In genomic region chr17:26765860-26766709, GRCh38 we compare ENCODE assay signal across 2 cellular contexts.
TF ChIP-seq lines count a peak whose summit lies in the region.

No MANE protein-coding gene starts in this region.

TF ChIP-seq in SK-N-SH, 30 proteins besides CTCF, POLR2A, EP300 and RAD21 (continued from another document):
- no peak for TF ChIP-seq IRF3 (IDR thresholded peaks at IDR 0.05; ENCODE audit: low read depth, low read length)
TF ChIP-seq in SK-N-SH: peak in this region for 0.

TF ChIP-seq in SK-N-SH treated with all-trans-retinoic acid at 6 μM for 48 hours, 23 proteins besides CTCF, POLR2A, EP300 and RAD21 (continued from another document):
- TF ChIP-seq CSRNP3 (CRISPR knock-in tag; IDR thresholded peaks at IDR 0.05) (no peak), CSDC2 (CRISPR knock-in tag; IDR thresholded peaks at IDR 0.05) (no peak), RARB (CRISPR knock-in tag; IDR thresholded peaks at IDR 0.05) (no peak), PPARA (CRISPR knock-in tag; IDR thresholded peaks at IDR 0.05; ENCODE audit: borderline replicate concordance) (no peak), BACH2 (CRISPR knock-in tag; IDR thresholded peaks at IDR 0.05; ENCODE audit: borderline replicate concordance) (no peak), TOX (CRISPR knock-in tag; IDR thresholded peaks at IDR 0.05; ENCODE audit: borderline replicate concordance) (no peak), ESRRG (CRISPR knock-in tag; IDR thresholded peaks at IDR 0.05) (no peak), ZFP3 (CRISPR knock-in tag; IDR thresholded peaks at IDR 0.05) (no peak), TCF4 (CRISPR knock-in tag; IDR thresholded peaks at IDR 0.05; ENCODE audit: borderline replicate concordance) (no peak), ARNTL (CRISPR knock-in tag; IDR thresholded peaks at IDR 0.05; ENCODE audit: borderline replicate concordance, low read depth) (no peak)
- TF ChIP-seq, protein P1, sequence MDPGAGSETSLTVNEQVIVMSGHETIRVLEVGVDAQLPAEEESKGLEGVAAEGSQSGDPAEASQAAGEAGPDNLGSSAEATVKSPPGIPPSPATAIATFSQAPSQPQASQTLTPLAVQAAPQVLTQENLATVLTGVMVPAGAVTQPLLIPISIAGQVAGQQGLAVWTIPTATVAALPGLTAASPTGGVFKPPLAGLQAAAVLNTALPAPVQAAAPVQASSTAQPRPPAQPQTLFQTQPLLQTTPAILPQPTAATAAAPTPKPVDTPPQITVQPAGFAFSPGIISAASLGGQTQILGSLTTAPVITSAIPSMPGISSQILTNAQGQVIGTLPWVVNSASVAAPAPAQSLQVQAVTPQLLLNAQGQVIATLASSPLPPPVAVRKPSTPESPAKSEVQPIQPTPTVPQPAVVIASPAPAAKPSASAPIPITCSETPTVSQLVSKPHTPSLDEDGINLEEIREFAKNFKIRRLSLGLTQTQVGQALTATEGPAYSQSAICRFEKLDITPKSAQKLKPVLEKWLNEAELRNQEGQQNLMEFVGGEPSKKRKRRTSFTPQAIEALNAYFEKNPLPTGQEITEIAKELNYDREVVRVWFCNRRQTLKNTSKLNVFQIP (CRISPR knock-in tag; IDR thresholded peaks at IDR 0.05; ENCODE audit: borderline replicate concordance, low read depth): no peak
